ENCODE assay signal across 1 cellular context in genomic region chr5:65481635-65482271, GRCh38.
TF ChIP-seq lines count a peak whose summit lies in the region.

Gene ADAMTS6 (minus strand): TSS chr5:65481920. CDS start chr5:65473673, 8,247 bp downstream.

TF ChIP-seq in WTC11, 78 proteins besides CTCF, POLR2A, EP300 and RAD21 (continued from another document):
- TF ChIP-seq, protein P1, sequence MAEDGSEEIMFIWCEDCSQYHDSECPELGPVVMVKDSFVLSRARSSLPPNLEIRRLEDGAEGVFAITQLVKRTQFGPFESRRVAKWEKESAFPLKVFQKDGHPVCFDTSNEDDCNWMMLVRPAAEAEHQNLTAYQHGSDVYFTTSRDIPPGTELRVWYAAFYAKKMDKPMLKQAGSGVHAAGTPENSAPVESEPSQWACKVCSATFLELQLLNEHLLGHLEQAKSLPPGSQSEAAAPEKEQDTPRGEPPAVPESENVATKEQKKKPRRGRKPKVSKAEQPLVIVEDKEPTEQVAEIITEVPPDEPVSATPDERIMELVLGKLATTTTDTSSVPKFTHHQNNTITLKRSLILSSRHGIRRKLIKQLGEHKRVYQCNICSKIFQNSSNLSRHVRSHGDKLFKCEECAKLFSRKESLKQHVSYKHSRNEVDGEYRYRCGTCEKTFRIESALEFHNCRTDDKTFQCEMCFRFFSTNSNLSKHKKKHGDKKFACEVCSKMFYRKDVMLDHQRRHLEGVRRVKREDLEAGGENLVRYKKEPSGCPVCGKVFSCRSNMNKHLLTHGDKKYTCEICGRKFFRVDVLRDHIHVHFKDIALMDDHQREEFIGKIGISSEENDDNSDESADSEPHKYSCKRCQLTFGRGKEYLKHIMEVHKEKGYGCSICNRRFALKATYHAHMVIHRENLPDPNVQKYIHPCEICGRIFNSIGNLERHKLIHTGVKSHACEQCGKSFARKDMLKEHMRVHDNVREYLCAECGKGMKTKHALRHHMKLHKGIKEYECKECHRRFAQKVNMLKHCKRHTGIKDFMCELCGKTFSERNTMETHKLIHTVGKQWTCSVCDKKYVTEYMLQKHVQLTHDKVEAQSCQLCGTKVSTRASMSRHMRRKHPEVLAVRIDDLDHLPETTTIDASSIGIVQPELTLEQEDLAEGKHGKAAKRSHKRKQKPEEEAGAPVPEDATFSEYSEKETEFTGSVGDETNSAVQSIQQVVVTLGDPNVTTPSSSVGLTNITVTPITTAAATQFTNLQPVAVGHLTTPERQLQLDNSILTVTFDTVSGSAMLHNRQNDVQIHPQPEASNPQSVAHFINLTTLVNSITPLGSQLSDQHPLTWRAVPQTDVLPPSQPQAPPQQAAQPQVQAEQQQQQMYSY (CRISPR knock-in tag; IDR thresholded peaks at IDR 0.05): no peak
- TF ChIP-seq ZNF396 (CRISPR knock-in tag; IDR thresholded peaks at IDR 0.05; ENCODE audit: borderline replicate concordance) (no peak), ETV6 (CRISPR knock-in tag; IDR thresholded peaks at IDR 0.05) (peak; percentile 100), MAX (CRISPR knock-in tag; IDR thresholded peaks at IDR 0.05) (peak; percentile 71; the same call in 1 of the 2 replicates), MYBL2 (CRISPR knock-in tag; IDR thresholded peaks at IDR 0.05) (no peak), NR1H2 (CRISPR knock-in tag; IDR thresholded peaks at IDR 0.05) (no peak), USF2 (CRISPR knock-in tag; IDR thresholded peaks at IDR 0.05) (peak; percentile 91), USF1 (CRISPR knock-in tag; IDR thresholded peaks at IDR 0.05) (peak; percentile 91), ATF2 (CRISPR knock-in tag; IDR thresholded peaks at IDR 0.05; ENCODE audit: borderline replicate concordance, low read depth) (no peak)
- TF ChIP-seq, protein P2, sequence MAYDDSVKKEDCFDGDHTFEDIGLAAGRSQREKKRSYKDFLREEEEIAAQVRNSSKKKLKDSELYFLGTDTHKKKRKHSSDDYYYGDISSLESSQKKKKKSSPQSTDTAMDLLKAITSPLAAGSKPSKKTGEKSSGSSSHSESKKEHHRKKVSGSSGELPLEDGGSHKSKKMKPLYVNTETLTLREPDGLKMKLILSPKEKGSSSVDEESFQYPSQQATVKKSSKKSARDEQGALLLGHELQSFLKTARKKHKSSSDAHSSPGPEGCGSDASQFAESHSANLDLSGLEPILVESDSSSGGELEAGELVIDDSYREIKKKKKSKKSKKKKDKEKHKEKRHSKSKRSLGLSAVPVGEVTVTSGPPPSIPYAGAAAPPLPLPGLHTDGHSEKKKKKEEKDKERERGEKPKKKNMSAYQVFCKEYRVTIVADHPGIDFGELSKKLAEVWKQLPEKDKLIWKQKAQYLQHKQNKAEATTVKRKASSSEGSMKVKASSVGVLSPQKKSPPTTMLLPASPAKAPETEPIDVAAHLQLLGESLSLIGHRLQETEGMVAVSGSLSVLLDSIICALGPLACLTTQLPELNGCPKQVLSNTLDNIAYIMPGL (CRISPR knock-in tag; IDR thresholded peaks at IDR 0.05): no peak
- TF ChIP-seq, protein P3, sequence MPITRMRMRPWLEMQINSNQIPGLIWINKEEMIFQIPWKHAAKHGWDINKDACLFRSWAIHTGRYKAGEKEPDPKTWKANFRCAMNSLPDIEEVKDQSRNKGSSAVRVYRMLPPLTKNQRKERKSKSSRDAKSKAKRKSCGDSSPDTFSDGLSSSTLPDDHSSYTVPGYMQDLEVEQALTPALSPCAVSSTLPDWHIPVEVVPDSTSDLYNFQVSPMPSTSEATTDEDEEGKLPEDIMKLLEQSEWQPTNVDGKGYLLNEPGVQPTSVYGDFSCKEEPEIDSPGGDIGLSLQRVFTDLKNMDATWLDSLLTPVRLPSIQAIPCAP (CRISPR knock-in tag; IDR thresholded peaks at IDR 0.05): no peak
- TF ChIP-seq, protein P4, sequence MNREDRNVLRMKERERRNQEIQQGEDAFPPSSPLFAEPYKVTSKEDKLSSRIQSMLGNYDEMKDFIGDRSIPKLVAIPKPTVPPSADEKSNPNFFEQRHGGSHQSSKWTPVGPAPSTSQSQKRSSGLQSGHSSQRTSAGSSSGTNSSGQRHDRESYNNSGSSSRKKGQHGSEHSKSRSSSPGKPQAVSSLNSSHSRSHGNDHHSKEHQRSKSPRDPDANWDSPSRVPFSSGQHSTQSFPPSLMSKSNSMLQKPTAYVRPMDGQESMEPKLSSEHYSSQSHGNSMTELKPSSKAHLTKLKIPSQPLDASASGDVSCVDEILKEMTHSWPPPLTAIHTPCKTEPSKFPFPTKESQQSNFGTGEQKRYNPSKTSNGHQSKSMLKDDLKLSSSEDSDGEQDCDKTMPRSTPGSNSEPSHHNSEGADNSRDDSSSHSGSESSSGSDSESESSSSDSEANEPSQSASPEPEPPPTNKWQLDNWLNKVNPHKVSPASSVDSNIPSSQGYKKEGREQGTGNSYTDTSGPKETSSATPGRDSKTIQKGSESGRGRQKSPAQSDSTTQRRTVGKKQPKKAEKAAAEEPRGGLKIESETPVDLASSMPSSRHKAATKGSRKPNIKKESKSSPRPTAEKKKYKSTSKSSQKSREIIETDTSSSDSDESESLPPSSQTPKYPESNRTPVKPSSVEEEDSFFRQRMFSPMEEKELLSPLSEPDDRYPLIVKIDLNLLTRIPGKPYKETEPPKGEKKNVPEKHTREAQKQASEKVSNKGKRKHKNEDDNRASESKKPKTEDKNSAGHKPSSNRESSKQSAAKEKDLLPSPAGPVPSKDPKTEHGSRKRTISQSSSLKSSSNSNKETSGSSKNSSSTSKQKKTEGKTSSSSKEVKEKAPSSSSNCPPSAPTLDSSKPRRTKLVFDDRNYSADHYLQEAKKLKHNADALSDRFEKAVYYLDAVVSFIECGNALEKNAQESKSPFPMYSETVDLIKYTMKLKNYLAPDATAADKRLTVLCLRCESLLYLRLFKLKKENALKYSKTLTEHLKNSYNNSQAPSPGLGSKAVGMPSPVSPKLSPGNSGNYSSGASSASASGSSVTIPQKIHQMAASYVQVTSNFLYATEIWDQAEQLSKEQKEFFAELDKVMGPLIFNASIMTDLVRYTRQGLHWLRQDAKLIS (CRISPR knock-in tag; IDR thresholded peaks at IDR 0.05; ENCODE audit: borderline replicate concordance): 0 out of 2 replicates have a peak, but pooled peaks have one; percentile 37
